Comparison of ENCODE assay signal across 24 cellular contexts in the genomic region with DNA sequence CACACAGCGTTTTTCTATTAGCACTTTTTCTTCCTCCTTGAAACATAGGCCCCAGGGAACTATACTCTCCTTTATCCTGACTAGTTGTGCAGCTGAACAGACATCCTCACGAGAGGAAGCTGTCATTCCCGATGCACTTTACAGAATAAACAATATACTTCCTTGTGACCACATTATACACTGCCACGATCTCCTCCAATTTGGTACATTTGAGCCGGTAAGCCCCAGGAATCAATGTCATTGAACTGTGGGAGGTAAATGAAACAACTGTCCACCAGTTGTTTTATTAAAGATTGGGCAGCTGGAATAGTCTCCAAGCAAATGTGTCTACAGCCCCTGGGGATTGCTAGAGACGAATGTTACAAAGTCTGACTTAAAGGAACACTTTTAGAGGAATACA.
DNase-seq lines count a peak whose midpoint lies in the region; ATAC-seq, FAIRE-seq and TF ChIP-seq lines count a peak whose summit lies in the region.
"Had no signal": no experiment of that assay in that cellular context is flagged by ENCODE, and none has a peak within 500 bp of the region (broad histone marks: within the 10 kb centered on the region; RNA-seq: fewer than 3 reads in every experiment).

No MANE protein-coding gene starts in this region.

- no peak overlapping the region for H2AFZ ChIP-seq in neural cell (ENCODE audit: low read depth, low read length)
- H2AFZ ChIP-seq: GM23338, PC-9 had no signal

- FAIRE-seq in small intestine (lab: Jason Lieb, UNC), result no peak
- FAIRE-seq: GM12891, HepG2, K562 had no signal

- H3K4me3 ChIP-seq in neural cell (ENCODE audit: low read length) (no peak overlapping the region), small intestine (ENCODE audit: low read depth in 1 of 2, low read length in 2 of 2) (no peak overlapping the region)
- H3K4me3 ChIP-seq: GM23338, HAP-1, K562, MG63, PC-9, SK-N-MC had no signal

- H3K36me3 Mint-ChIP-seq in type B pancreatic cell, result peaks cover 3% of the 10 kb centered on the region
- H3K36me3 Mint-ChIP-seq: CD4-positive, CD25-positive, alpha-beta regulatory T cell had no signal

- H3K27me3 ChIP-seq in neural cell (ENCODE audit: insufficient read depth, low read depth, low read length) (no peaks in the 10 kb centered on the region), small intestine (ENCODE audit: control insufficient read depth in 2 of 2, insufficient read depth in 2 of 2, low read length in 2 of 2) (no peaks in the 10 kb centered on the region)
- H3K27me3 ChIP-seq: MG63 had no signal

- H3K9me2 ChIP-seq in neural cell (ENCODE audit: insufficient read depth, low read length), result no peaks in the 10 kb centered on the region

- H3K4me2 ChIP-seq in neural cell (ENCODE audit: low read length), result no peak overlapping the region
- H3K4me2 ChIP-seq: GM23338, PC-9 had no signal

- H3K27ac ChIP-seq in caudate nucleus (ENCODE audit: low read depth, low read length) (peak overlapping the region; percentile 88), neural cell (ENCODE audit: low read length) (no peak overlapping the region), small intestine (ENCODE audit: low read depth in 1 of 2, low read length in 1 of 2) (no peak overlapping the region)
- H3K27ac ChIP-seq: HL-60, PC-9, SK-N-MC had no signal

- WGBS in small intestine, 3 donors, result 55 to 76% (median 71%) methylated on average over 6 of the region's 6 CpGs

- no peaks in the 10 kb centered on the region for H3K9me3 ChIP-seq in neural cell (ENCODE audit: low read length)
- H3K9me3 ChIP-seq in small intestine (ENCODE audit: control insufficient read depth, low read depth), result no peaks in the 10 kb centered on the region
- H3K9me3 ChIP-seq: HAP-1, MG63 had no signal

- H3K4me1 ChIP-seq in small intestine (ENCODE audit: control insufficient read depth in 2 of 2, insufficient read depth in 1 of 2, low read depth in 1 of 2, low read length in 1 of 2), result no peaks in the 10 kb centered on the region
- H3K4me1 ChIP-seq: HAP-1 had no signal

- peaks cover 10% of the 10 kb centered on the region for H3K4me1 Mint-ChIP-seq in type B pancreatic cell (ENCODE audit: unreplicated experiment)
- H3K4me1 Mint-ChIP-seq: CD4-positive, CD25-positive, alpha-beta regulatory T cell; GM23338 had no signal

- no peaks in the 10 kb centered on the region for H3K27me3 Mint-ChIP-seq in type B pancreatic cell
- H3K27me3 Mint-ChIP-seq: CD4-positive, CD25-positive, alpha-beta regulatory T cell had no signal

- peak; percentile 39 for TF ChIP-seq EP300 in neural cell (conservative IDR thresholded peaks at IDR 0.05; ENCODE audit: poor library complexity, severe bottlenecking)

- H3K36me3 ChIP-seq in neural cell (ENCODE audit: insufficient read depth, low read length) (no peaks in the 10 kb centered on the region), small intestine (ENCODE audit: control insufficient read depth in 2 of 2, insufficient read depth in 2 of 2, low read length in 2 of 2) (no peaks in the 10 kb centered on the region)
- H3K36me3 ChIP-seq: HAP-1, MG63 had no signal

- no peak for TF ChIP-seq RAD21 in neural cell (conservative IDR thresholded peaks at IDR 0.05)

- no peak for ATAC-seq in GM21619 (IDR thresholded peaks at IDR 0.05; ENCODE audit: unreplicated experiment)
- ATAC-seq: GM23338, HepG2, K562 had no signal

- H3K9ac ChIP-seq in neural cell (ENCODE audit: low read length), result no peak overlapping the region

- TF ChIP-seq CTCF in neural cell (IDR thresholded peaks at IDR 0.05; ENCODE audit: poor library complexity, severe bottlenecking) (no peak), type B pancreatic cell (conservative IDR thresholded peaks at IDR 0.05) (no peak)

- H3K9me3 Mint-ChIP-seq in type B pancreatic cell, result peaks cover 6% of the 10 kb centered on the region

- no peak overlapping the region for H3K27ac Mint-ChIP-seq in type B pancreatic cell
- H3K27ac Mint-ChIP-seq: CD4-positive, CD25-positive, alpha-beta regulatory T cell; GM23338 had no signal

- H4K20me1 ChIP-seq in neural cell (ENCODE audit: insufficient read depth), result no peaks in the 10 kb centered on the region

- no peaks in the 10 kb centered on the region for H3K79me2 ChIP-seq in neural cell (replicated peaks; ENCODE audit: insufficient read depth, low read length)

- DNase-seq in NCI-H69 (lab: John Stamatoyannopoulos, UW) (peak; percentile 85), caudate nucleus (lab: John Stamatoyannopoulos, UW) (no peak), type B pancreatic cell (ENCODE audit: extremely low spot score, unreplicated experiment) (no peak), small intestine (no peak), NCI-H1436 treated with DMSO at 0.1 percent for 48 hours (lab: John Stamatoyannopoulos, UW) (no peak)
- DNase-seq: CD4-positive, CD25-positive, alpha-beta regulatory T cell; DMS 273 treated with DMSO at 0.1 percent for 48 hours; MG63; NCI-H1436; NCI-H2171; NCI-H345; NCI-H526; PC-9; RPMI8226; SW 1271 had no signal

- no peaks in the 10 kb centered on the region for H3F3A ChIP-seq in neural cell (ENCODE audit: insufficient read depth, low read length, poor library complexity, severe bottlenecking)

- peak overlapping the region; percentile 23 for H3K4me3 Mint-ChIP-seq in type B pancreatic cell
- H3K4me3 Mint-ChIP-seq: CD4-positive, CD25-positive, alpha-beta regulatory T cell; GM23338 had no signal

TF ChIP-seq in neural cell, 6 proteins besides CTCF, POLR2A, EP300 and RAD21:
- TF ChIP-seq REST (IDR thresholded peaks at IDR 0.05; ENCODE audit: borderline replicate concordance) (peak; percentile 36), SMC3 (conservative IDR thresholded peaks at IDR 0.05; ENCODE audit: poor library complexity) (no peak)
TF ChIP-seq in neural cell: peak in this region for 1.
